Comparison of ENCODE assay signal across 1 cellular context in genomic region chr17:79027925-79028491, GRCh38.
TF ChIP-seq lines count a peak whose summit lies in the region.

No MANE protein-coding gene starts in this region.

TF ChIP-seq in HepG2, 621 proteins besides CTCF, POLR2A, EP300 and RAD21 (continues in another document):
- no peak for TF ChIP-seq KAT7 (CRISPR knock-in tag; IDR thresholded peaks at IDR 0.05; ENCODE audit: borderline replicate concordance)
- TF ChIP-seq ARNT2 (CRISPR knock-in tag; IDR thresholded peaks at IDR 0.05; ENCODE audit: low read depth), result peak; percentile 1; the same call in 1 of the 2 replicates
- 0 out of 2 replicates have a peak, but pooled peaks have one; percentile 64 for TF ChIP-seq ZNF44 (CRISPR knock-in tag; IDR thresholded peaks at IDR 0.05)
- peak; percentile 53; the same call in 1 of the 2 replicates for TF ChIP-seq ZNF605 (CRISPR knock-in tag; IDR thresholded peaks at IDR 0.05)
- no peak for TF ChIP-seq ZNF101 (CRISPR knock-in tag; IDR thresholded peaks at IDR 0.05; ENCODE audit: borderline replicate concordance, low read depth)
- peak; percentile 41; the same call in 1 of the 2 replicates for TF ChIP-seq AKAP8 (CRISPR knock-in tag; IDR thresholded peaks at IDR 0.05)
- peak; percentile 57; the same call in 1 of the 2 replicates for TF ChIP-seq ZNF333 (CRISPR knock-in tag; IDR thresholded peaks at IDR 0.05; ENCODE audit: borderline replicate concordance)
- TF ChIP-seq MEF2D (CRISPR knock-in tag; IDR thresholded peaks at IDR 0.05), result no peak
- TF ChIP-seq NFAT5 (CRISPR knock-in tag; IDR thresholded peaks at IDR 0.05), result 0 out of 2 replicates have a peak, but pooled peaks have one; percentile 23
- peak; percentile 56; the same call in 1 of the 2 replicates for TF ChIP-seq ZBTB38 (CRISPR knock-in tag; IDR thresholded peaks at IDR 0.05)
- no peak for TF ChIP-seq SRSF9 (IDR thresholded peaks at IDR 0.05; ENCODE audit: borderline replicate concordance, insufficient read depth, low read depth, low read length, poor library complexity, severe bottlenecking)
- 0 out of 2 replicates have a peak, but pooled peaks have one; percentile 50 for TF ChIP-seq HOXD1 (CRISPR knock-in tag; IDR thresholded peaks at IDR 0.05)
- TF ChIP-seq ZFP90 (CRISPR knock-in tag; IDR thresholded peaks at IDR 0.05; ENCODE audit: borderline replicate concordance), result 0 out of 2 replicates have a peak, but pooled peaks have one; percentile 8
- TF ChIP-seq AGO2 (optimal IDR thresholded peaks at IDR 0.05; ENCODE audit: low read depth, low read length), result peak; percentile 13
- peak; percentile 25; the same call in 1 of the 2 replicates for TF ChIP-seq ISL2 (CRISPR knock-in tag; IDR thresholded peaks at IDR 0.05)
- peak; percentile 23 for TF ChIP-seq AGO1 (IDR thresholded peaks at IDR 0.05; ENCODE audit: low read depth, low read length, poor library complexity, severe bottlenecking)
- TF ChIP-seq SMARCE1 (IDR thresholded peaks at IDR 0.05; ENCODE audit: borderline replicate concordance), result no peak
- no peak for TF ChIP-seq HNRNPH1 (optimal IDR thresholded peaks at IDR 0.05; ENCODE audit: low read depth, low read length)
- TF ChIP-seq ZFP82 (CRISPR knock-in tag; IDR thresholded peaks at IDR 0.05; ENCODE audit: borderline replicate concordance), result 0 out of 2 replicates have a peak, but pooled peaks have one; percentile 14
- TF ChIP-seq ZNF530 (CRISPR knock-in tag; IDR thresholded peaks at IDR 0.05; ENCODE audit: low read depth), result no peak
- 0 out of 2 replicates have a peak, but pooled peaks have one; percentile 34 for TF ChIP-seq ZNF557 (CRISPR knock-in tag; IDR thresholded peaks at IDR 0.05)
- TF ChIP-seq HIVEP1 (CRISPR knock-in tag; IDR thresholded peaks at IDR 0.05), result peak; percentile 56; the same call in 1 of the 2 replicates
- peak; percentile 18; the same call in 1 of the 2 replicates for TF ChIP-seq ZNF232 (CRISPR knock-in tag; IDR thresholded peaks at IDR 0.05; ENCODE audit: borderline replicate concordance)
- 0 out of 2 replicates have a peak, but pooled peaks have one; percentile 18 for TF ChIP-seq MAF1 (CRISPR knock-in tag; IDR thresholded peaks at IDR 0.05; ENCODE audit: borderline replicate concordance)
- peak; percentile 84; the same call in 1 of the 2 replicates for TF ChIP-seq SAFB2 (CRISPR knock-in tag; IDR thresholded peaks at IDR 0.05; ENCODE audit: borderline replicate concordance, low read depth)
- TF ChIP-seq, protein P1, sequence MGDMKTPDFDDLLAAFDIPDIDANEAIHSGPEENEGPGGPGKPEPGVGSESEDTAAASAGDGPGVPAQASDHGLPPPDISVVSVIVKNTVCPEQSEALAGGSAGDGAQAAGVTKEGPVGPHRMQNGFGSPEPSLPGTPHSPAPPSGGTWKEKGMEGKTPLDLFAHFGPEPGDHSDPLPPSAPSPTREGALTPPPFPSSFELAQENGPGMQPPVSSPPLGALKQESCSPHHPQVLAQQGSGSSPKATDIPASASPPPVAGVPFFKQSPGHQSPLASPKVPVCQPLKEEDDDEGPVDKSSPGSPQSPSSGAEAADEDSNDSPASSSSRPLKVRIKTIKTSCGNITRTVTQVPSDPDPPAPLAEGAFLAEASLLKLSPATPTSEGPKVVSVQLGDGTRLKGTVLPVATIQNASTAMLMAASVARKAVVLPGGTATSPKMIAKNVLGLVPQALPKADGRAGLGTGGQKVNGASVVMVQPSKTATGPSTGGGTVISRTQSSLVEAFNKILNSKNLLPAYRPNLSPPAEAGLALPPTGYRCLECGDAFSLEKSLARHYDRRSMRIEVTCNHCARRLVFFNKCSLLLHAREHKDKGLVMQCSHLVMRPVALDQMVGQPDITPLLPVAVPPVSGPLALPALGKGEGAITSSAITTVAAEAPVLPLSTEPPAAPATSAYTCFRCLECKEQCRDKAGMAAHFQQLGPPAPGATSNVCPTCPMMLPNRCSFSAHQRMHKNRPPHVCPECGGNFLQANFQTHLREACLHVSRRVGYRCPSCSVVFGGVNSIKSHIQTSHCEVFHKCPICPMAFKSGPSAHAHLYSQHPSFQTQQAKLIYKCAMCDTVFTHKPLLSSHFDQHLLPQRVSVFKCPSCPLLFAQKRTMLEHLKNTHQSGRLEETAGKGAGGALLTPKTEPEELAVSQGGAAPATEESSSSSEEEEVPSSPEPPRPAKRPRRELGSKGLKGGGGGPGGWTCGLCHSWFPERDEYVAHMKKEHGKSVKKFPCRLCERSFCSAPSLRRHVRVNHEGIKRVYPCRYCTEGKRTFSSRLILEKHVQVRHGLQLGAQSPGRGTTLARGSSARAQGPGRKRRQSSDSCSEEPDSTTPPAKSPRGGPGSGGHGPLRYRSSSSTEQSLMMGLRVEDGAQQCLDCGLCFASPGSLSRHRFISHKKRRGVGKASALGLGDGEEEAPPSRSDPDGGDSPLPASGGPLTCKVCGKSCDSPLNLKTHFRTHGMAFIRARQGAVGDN (CRISPR knock-in tag; IDR thresholded peaks at IDR 0.05), result peak; percentile 64
- TF ChIP-seq MXD1 (CRISPR knock-in tag; IDR thresholded peaks at IDR 0.05), result peak; percentile 9; the same call in 1 of the 2 replicates
- TF ChIP-seq FOXO1 (CRISPR knock-in tag; IDR thresholded peaks at IDR 0.05), result peak; percentile 45; the same call in 1 of the 2 replicates
- peak; percentile 47; the same call in 1 of the 2 replicates for TF ChIP-seq NFKB2 (CRISPR knock-in tag; IDR thresholded peaks at IDR 0.05; ENCODE audit: borderline replicate concordance)
- TF ChIP-seq NBN (conservative IDR thresholded peaks at IDR 0.05), result no peak
- 0 out of 2 replicates have a peak, but pooled peaks have one; percentile 25 for TF ChIP-seq ZNF547 (CRISPR knock-in tag; IDR thresholded peaks at IDR 0.05)
- TF ChIP-seq JUNB (CRISPR knock-in tag; IDR thresholded peaks at IDR 0.05; ENCODE audit: borderline replicate concordance), result no peak
- TF ChIP-seq MEIS1 (CRISPR knock-in tag; IDR thresholded peaks at IDR 0.05; ENCODE audit: borderline replicate concordance), result peak; percentile 36; the same call in 1 of the 2 replicates
- 0 out of 4 replicates have a peak, but pooled peaks of 1 of the 2 experiments have one; percentile 18 for TF ChIP-seq KLF16 (CRISPR knock-in tag; IDR thresholded peaks at IDR 0.05)
- peak; percentile 13; the same call in 1 of the 2 replicates for TF ChIP-seq IRF9 (CRISPR knock-in tag; IDR thresholded peaks at IDR 0.05; ENCODE audit: borderline replicate concordance)
- TF ChIP-seq ZNF598 (CRISPR knock-in tag; IDR thresholded peaks at IDR 0.05; ENCODE audit: borderline replicate concordance), result peak; percentile 50; the same call in 1 of the 2 replicates
- TF ChIP-seq CHCHD3 (CRISPR knock-in tag; IDR thresholded peaks at IDR 0.05), result 0 out of 2 replicates have a peak, but pooled peaks have one; percentile 68
- 0 out of 2 replicates have a peak, but pooled peaks have one; percentile 63 for TF ChIP-seq EEA1 (CRISPR knock-in tag; IDR thresholded peaks at IDR 0.05; ENCODE audit: borderline replicate concordance)
- TF ChIP-seq, protein P2, sequence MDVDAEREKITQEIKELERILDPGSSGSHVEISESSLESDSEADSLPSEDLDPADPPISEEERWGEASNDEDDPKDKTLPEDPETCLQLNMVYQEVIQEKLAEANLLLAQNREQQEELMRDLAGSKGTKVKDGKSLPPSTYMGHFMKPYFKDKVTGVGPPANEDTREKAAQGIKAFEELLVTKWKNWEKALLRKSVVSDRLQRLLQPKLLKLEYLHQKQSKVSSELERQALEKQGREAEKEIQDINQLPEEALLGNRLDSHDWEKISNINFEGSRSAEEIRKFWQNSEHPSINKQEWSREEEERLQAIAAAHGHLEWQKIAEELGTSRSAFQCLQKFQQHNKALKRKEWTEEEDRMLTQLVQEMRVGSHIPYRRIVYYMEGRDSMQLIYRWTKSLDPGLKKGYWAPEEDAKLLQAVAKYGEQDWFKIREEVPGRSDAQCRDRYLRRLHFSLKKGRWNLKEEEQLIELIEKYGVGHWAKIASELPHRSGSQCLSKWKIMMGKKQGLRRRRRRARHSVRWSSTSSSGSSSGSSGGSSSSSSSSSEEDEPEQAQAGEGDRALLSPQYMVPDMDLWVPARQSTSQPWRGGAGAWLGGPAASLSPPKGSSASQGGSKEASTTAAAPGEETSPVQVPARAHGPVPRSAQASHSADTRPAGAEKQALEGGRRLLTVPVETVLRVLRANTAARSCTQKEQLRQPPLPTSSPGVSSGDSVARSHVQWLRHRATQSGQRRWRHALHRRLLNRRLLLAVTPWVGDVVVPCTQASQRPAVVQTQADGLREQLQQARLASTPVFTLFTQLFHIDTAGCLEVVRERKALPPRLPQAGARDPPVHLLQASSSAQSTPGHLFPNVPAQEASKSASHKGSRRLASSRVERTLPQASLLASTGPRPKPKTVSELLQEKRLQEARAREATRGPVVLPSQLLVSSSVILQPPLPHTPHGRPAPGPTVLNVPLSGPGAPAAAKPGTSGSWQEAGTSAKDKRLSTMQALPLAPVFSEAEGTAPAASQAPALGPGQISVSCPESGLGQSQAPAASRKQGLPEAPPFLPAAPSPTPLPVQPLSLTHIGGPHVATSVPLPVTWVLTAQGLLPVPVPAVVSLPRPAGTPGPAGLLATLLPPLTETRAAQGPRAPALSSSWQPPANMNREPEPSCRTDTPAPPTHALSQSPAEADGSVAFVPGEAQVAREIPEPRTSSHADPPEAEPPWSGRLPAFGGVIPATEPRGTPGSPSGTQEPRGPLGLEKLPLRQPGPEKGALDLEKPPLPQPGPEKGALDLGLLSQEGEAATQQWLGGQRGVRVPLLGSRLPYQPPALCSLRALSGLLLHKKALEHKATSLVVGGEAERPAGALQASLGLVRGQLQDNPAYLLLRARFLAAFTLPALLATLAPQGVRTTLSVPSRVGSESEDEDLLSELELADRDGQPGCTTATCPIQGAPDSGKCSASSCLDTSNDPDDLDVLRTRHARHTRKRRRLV (CRISPR knock-in tag; IDR thresholded peaks at IDR 0.05), result 0 out of 2 replicates have a peak, but pooled peaks have one; percentile 20
- TF ChIP-seq, protein P3, sequence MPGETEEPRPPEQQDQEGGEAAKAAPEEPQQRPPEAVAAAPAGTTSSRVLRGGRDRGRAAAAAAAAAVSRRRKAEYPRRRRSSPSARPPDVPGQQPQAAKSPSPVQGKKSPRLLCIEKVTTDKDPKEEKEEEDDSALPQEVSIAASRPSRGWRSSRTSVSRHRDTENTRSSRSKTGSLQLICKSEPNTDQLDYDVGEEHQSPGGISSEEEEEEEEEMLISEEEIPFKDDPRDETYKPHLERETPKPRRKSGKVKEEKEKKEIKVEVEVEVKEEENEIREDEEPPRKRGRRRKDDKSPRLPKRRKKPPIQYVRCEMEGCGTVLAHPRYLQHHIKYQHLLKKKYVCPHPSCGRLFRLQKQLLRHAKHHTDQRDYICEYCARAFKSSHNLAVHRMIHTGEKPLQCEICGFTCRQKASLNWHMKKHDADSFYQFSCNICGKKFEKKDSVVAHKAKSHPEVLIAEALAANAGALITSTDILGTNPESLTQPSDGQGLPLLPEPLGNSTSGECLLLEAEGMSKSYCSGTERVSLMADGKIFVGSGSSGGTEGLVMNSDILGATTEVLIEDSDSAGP (CRISPR knock-in tag; IDR thresholded peaks at IDR 0.05; ENCODE audit: borderline replicate concordance), result 0 out of 2 replicates have a peak, but pooled peaks have one; percentile 41
- 0 out of 2 replicates have a peak, but pooled peaks have one; percentile 4 for TF ChIP-seq MED13 (CRISPR knock-in tag; IDR thresholded peaks at IDR 0.05)
- peak; percentile 17; the same call in 1 of the 2 replicates for TF ChIP-seq ZNF792 (CRISPR knock-in tag; IDR thresholded peaks at IDR 0.05)
